In the genomic region with DNA sequence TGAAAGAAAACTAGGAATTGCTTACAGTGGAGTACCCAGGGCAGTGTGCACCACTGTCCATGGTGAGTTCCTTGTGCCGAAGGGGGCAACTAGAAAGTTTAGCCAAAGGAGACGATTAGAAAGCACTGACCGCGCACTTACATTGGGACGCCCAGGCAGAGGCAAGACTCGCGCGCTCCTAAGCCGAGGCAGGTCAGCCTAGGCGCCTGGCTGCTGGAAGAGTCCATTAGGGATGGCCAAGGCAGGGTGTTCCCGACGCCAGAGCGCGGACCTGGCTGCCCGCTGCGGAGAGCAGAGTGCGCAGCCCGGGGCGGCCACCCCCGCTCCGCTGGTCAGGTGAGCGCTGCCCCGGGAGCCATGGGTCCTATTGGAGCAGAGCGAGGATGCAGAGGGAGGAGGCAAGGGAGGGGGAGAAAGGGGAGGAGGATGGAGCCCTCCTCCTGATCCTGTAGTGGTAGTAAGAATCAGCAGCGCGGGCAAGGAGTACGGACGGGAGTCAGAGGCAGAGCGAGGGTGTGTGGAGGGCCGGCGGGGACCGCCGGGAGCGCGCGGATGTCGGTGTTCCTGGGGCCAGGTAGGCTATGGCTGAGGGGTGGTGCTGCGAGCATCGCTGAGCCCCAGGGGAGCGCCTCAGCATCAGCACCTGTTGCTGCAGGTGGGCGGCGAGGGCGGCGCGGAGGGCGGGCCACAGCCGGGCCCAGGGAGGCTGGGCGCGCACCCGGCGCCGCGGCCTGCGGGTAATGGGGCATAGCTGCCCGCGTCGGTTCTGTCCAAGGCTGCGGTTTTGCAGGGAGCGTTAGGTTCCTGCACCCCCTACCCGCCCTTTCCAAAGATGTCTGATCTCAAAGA, we compare ENCODE assay signal across 8 cellular contexts.
A peak's percentile ranks its signal among the peaks of the same experiment; 100 is the strongest.
DNase-seq lines count a peak whose midpoint lies in the region; ATAC-seq lines count a peak whose summit lies in the region.

Gene ADGRV1 (plus strand): TSS at position 454 of the 849 bp plus-strand sequence. CDS start 99 bp downstream, at position 553.

- no peak within 1 kb of the TSS for H3K27ac ChIP-seq in rectal smooth muscle tissue (ENCODE audit: low read depth, low read length)

- peak within 1 kb of the TSS; percentile 61 for H3K4me3 ChIP-seq in rectal smooth muscle tissue (ENCODE audit: low read length)

- H3K36me3 ChIP-seq in rectal smooth muscle tissue (ENCODE audit: control insufficient read depth, insufficient read depth, low read length), result no peaks in the 10 kb centered on the region

- peak; percentile 40 for DNase-seq in COLO829 (ENCODE audit: low spot score)
- peak; percentile 88 for DNase-seq in NCI-H345 treated with DMSO at 0.1 percent for 48 hours (lab: John Stamatoyannopoulos, UW; ENCODE audit: unreplicated experiment)
- DNase-seq in astrocyte of the hippocampus (ENCODE audit: low read depth, low spot score), result peak; percentile 97
- peak in 46 of 51 donors; percentile 4 to 86 (median 56) for DNase-seq in hypothalamus (lab: John Stamatoyannopoulos, UW)

- no peak within 1 kb of the TSS for H3K9ac ChIP-seq in rectal smooth muscle tissue (ENCODE audit: low read length)

- peaks cover 9% of the 10 kb centered on the region for H3K27me3 ChIP-seq in rectal smooth muscle tissue (ENCODE audit: control insufficient read depth, insufficient read depth, low read length)

- peak; percentile 32 for ATAC-seq in GM21786 (IDR thresholded peaks at IDR 0.05; ENCODE audit: unreplicated experiment)
- no peak for ATAC-seq in HG03457 (IDR thresholded peaks at IDR 0.05; ENCODE audit: unreplicated experiment)
- ATAC-seq in GM21717 (IDR thresholded peaks at IDR 0.05; ENCODE audit: unreplicated experiment), result no peak

- H3K4me1 ChIP-seq in rectal smooth muscle tissue (ENCODE audit: control insufficient read depth, insufficient read depth, low read length), result no peaks in the 10 kb centered on the region

Comparison
In these comparisons a context has a peak if more than half of its experiments do, and no peak if none do; other contexts are left out.
1. DNase-seq: peak in every context shown above with its lines; median percentile 97 in astrocyte of the hippocampus; 88 in NCI-H345 treated with DMSO at 0.1 percent for 48 hours; 56 in hypothalamus; 40 in COLO829.